1 cellular context compared by ENCODE assay signal in genomic region chr15:64507293-64507802, GRCh38.
TF ChIP-seq lines count a peak whose summit lies in the region.

No MANE protein-coding gene starts in this region.

TF ChIP-seq in HEK293T, 16 proteins besides CTCF, POLR2A, EP300 and RAD21 (continued from another document):
- TF ChIP-seq PKNOX1 (IDR thresholded peaks at IDR 0.05) (no peak), FOXM1 (IDR thresholded peaks at IDR 0.05; ENCODE audit: borderline replicate concordance) (no peak), HDGF (IDR thresholded peaks at IDR 0.05; ENCODE audit: borderline replicate concordance) (no peak)
